ENCODE assay signal across 21 cellular contexts in the genomic region with DNA sequence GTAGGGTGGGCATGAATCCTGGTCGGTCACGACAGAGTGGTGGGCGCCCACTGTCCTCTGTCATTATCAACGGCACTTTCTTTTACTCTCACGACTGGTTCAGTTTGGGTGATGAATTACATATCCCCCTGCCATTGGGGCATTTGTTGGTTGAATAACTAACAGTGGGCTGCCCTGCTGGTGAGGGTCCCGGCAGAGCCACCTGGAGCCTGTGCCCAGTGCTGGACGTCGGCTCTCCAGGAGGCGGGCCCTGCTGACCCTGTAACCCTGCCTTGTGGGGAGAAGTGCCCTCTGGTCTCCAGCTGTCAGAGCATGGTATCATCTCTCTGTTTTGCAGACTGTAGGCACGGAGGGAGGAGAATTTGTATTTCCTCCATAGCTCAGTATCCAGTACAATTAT.
DNase-seq lines count a peak whose midpoint lies in the region; ATAC-seq, FAIRE-seq and TF ChIP-seq lines count a peak whose summit lies in the region.
"Had no signal": no experiment of that assay in that cellular context is flagged by ENCODE, and none has a peak within 500 bp of the region (broad histone marks: within the 10 kb centered on the region; RNA-seq: fewer than 3 reads in every experiment).

No MANE protein-coding gene starts in this region.

- H3K9me3 Mint-ChIP-seq in activated CD8-positive, alpha-beta memory T cell treated with anti-CD3 and anti-CD28 coated beads, Interleukin-2, amount 10 ng/mL, durations not matched to agents 7 days and 5 days (ENCODE audit: low read depth): peaks cover 4% of the 10 kb centered on the region
- H3K9me3 Mint-ChIP-seq: CD8-positive, alpha-beta T cell had no signal

- intact Hi-C loops in prostate gland (cut with DNase I): no loop called here

- no peak for FAIRE-seq in small intestine (lab: Jason Lieb, UNC)
- FAIRE-seq: A204.1, G401.6, GM12892 had no signal

- no peaks in the 10 kb centered on the region for H3K27me3 Mint-ChIP-seq in activated CD8-positive, alpha-beta memory T cell treated with anti-CD3 and anti-CD28 coated beads, Interleukin-2, amount 10 ng/mL, durations not matched to agents 7 days and 5 days
- H3K27me3 Mint-ChIP-seq: B cell; CD4-positive, CD25-positive, alpha-beta regulatory T cell had no signal

- TF ChIP-seq CTCF in prostate gland (IDR thresholded peaks at IDR 0.05): no peak

- no peak overlapping the region for H3K27ac Mint-ChIP-seq in activated CD8-positive, alpha-beta memory T cell treated with anti-CD3 and anti-CD28 coated beads, Interleukin-2, amount 10 ng/mL, durations not matched to agents 7 days and 5 days
- H3K27ac Mint-ChIP-seq: B cell; CD4-positive, CD25-positive, alpha-beta regulatory T cell; CD8-positive, alpha-beta T cell; H9 had no signal

- 91% methylated on average over 10 of the region's 10 CpGs for WGBS in prostate gland
- WGBS in small intestine, 3 donors: 82 to 83% (median 82%) methylated on average over 10 of the region's 10 CpGs

- H3K4me3 ChIP-seq in prostate gland (no peak overlapping the region), small intestine (ENCODE audit: low read depth in 1 of 2, low read length in 2 of 2) (no peak overlapping the region)
- H3K4me3 ChIP-seq: BLaER1, GM23248 had no signal

- no peak for ATAC-seq in activated CD8-positive, alpha-beta memory T cell treated with anti-CD3 and anti-CD28 coated beads, Interleukin-2, amount 10 ng/mL, durations not matched to agents 7 days and 5 days
- ATAC-seq: CD8-positive, alpha-beta T cell; HCT116 had no signal

- H3K36me3 ChIP-seq in prostate gland: no peaks in the 10 kb centered on the region
- H3K36me3 ChIP-seq in small intestine (ENCODE audit: control insufficient read depth in 2 of 2, insufficient read depth in 2 of 2, low read length in 2 of 2): no peaks in the 10 kb centered on the region
- H3K36me3 ChIP-seq: BLaER1 had no signal

- H3K4me1 ChIP-seq in prostate gland (replicated peaks) (no peaks in the 10 kb centered on the region), small intestine (ENCODE audit: control insufficient read depth in 2 of 2, insufficient read depth in 1 of 2, low read depth in 1 of 2, low read length in 1 of 2) (no peaks in the 10 kb centered on the region)
- H3K4me1 ChIP-seq: Caco-2 had no signal

- CTCF ChIA-PET in activated CD8-positive, alpha-beta memory T cell treated with anti-CD3 and anti-CD28 coated beads, Interleukin-2, amount 10 ng/mL, durations not matched to agents 7 days and 5 days (lab: Charles Lee): no interaction called here

- no peak for TF ChIP-seq POLR2A in prostate gland (IDR thresholded peaks at IDR 0.05)

- H3K27ac ChIP-seq in prostate gland (no peak overlapping the region), small intestine (ENCODE audit: low read depth in 1 of 2, low read length in 1 of 2) (no peak overlapping the region)
- H3K27ac ChIP-seq: 22Rv1, BLaER1, C4-2B, GM23248 had no signal

- H3K4me3 Mint-ChIP-seq in activated CD8-positive, alpha-beta memory T cell treated with anti-CD3 and anti-CD28 coated beads, Interleukin-2, amount 10 ng/mL, durations not matched to agents 7 days and 5 days: no peak overlapping the region
- H3K4me3 Mint-ChIP-seq: B cell; CD4-positive, CD25-positive, alpha-beta regulatory T cell; CD8-positive, alpha-beta T cell; H9 had no signal

- H3K27me3 ChIP-seq in prostate gland (replicated peaks; ENCODE audit: insufficient read depth): no peaks in the 10 kb centered on the region
- H3K27me3 ChIP-seq in small intestine (ENCODE audit: control insufficient read depth in 2 of 2, insufficient read depth in 2 of 2, low read length in 2 of 2): no peaks in the 10 kb centered on the region
- H3K27me3 ChIP-seq: BLaER1 had no signal

- H3K9me3 ChIP-seq in prostate gland (no peaks in the 10 kb centered on the region), small intestine (ENCODE audit: control insufficient read depth, low read depth) (no peaks in the 10 kb centered on the region)
- H3K9me3 ChIP-seq: BLaER1, Caco-2 had no signal

- no peaks in the 10 kb centered on the region for H3K36me3 Mint-ChIP-seq in activated CD8-positive, alpha-beta memory T cell treated with anti-CD3 and anti-CD28 coated beads, Interleukin-2, amount 10 ng/mL, durations not matched to agents 7 days and 5 days
- H3K36me3 Mint-ChIP-seq: CD4-positive, CD25-positive, alpha-beta regulatory T cell; CD8-positive, alpha-beta T cell had no signal

- H3K4me1 Mint-ChIP-seq in activated CD8-positive, alpha-beta memory T cell treated with anti-CD3 and anti-CD28 coated beads, Interleukin-2, amount 10 ng/mL, durations not matched to agents 7 days and 5 days: no peaks in the 10 kb centered on the region
- H3K4me1 Mint-ChIP-seq: B cell; CD4-positive, CD25-positive, alpha-beta regulatory T cell had no signal

- DNase-seq in activated CD8-positive, alpha-beta memory T cell treated with anti-CD3 and anti-CD28 coated beads, Interleukin-2, amount 10 ng/mL, durations not matched to agents 7 days and 5 days: peak; percentile 18
- DNase-seq in activated CD8-positive, alpha-beta memory T cell treated with anti-CD3 and anti-CD28 coated beads, Interleukin-2, amount 50 U/mL, for 4 hours: no peak
- DNase-seq in islet precursor cell: peak; percentile 34
- DNase-seq in prostate gland (ENCODE audit: low spot score): peak; percentile 1
- no peak for DNase-seq in globus pallidus (ENCODE audit: low spot score)
- no peak for DNase-seq in small intestine
- DNase-seq: Caco-2; CD4-positive, CD25-positive, alpha-beta regulatory T cell; CD8-positive, alpha-beta T cell; DMS153; DND-41; GM23248; H9 had no signal

Comparison
In these comparisons a context has a peak if more than half of its experiments do, and no peak if none do; other contexts are left out.
1. DNase-seq: peak in activated CD8-positive, alpha-beta memory T cell treated with anti-CD3 and anti-CD28 coated beads, Interleukin-2, amount 10 ng/mL, durations not matched to agents 7 days and 5 days (single experiment), islet precursor cell (single experiment) and prostate gland (single experiment); none in activated CD8-positive, alpha-beta memory T cell treated with anti-CD3 and anti-CD28 coated beads, Interleukin-2, amount 50 U/mL, for 4 hours (single experiment), globus pallidus (single experiment) and small intestine (single experiment).